In the genomic region with DNA sequence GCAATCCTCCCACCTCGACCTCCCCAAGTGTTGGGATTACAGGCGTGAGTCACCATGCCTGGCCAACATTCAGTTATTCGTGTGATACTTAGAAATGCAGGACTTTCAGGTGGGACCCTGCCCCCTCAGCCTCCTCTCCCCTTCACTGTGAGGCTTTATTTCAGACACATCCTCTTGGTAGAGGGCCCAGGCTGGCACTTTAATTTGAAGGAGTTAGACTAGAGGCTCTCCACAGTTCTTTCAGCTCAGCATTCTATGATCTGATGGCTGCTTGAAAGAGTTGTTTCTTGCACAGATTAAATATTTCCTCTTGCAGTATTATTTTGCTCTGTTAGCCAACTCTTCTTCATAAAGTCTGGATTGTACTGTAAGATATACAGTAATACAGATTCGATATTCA, we compare ENCODE assay signal across 23 cellular contexts. TPM values are rescaled to one million over a fixed set of nuclear protein-coding genes. Genes with fewer than 3 reads are reported as not detected.
DNase-seq lines count a peak whose midpoint lies in the region; ATAC-seq and TF ChIP-seq lines count a peak whose summit lies in the region.
"Had no signal": no experiment of that assay in that cellular context is flagged by ENCODE, and none has a peak within 500 bp of the region (broad histone marks: within the 10 kb centered on the region; RNA-seq: fewer than 3 reads in every experiment).

No MANE protein-coding gene starts in this region.

- H4K91ac ChIP-seq in mesenchymal stem cell (ENCODE audit: low read length): peak overlapping the region; percentile 83

- TF ChIP-seq CTCF in OCI-LY1 (IDR thresholded peaks at IDR 0.05; ENCODE audit: low read length): no peak
- TF ChIP-seq CTCF in left lung (IDR thresholded peaks at IDR 0.05): no peak

- H2BK12ac ChIP-seq in mesenchymal stem cell (ENCODE audit: low read length in 2 of 2): no peak overlapping the region

- H2BK120ac ChIP-seq in mesenchymal stem cell (ENCODE audit: low read depth, low read length): no peak overlapping the region

- H3K4me2 ChIP-seq in OCI-LY1 (ENCODE audit: low read length): no peak overlapping the region
- H3K4me2 ChIP-seq in mesenchymal stem cell (ENCODE audit: low read length, poor library complexity, severe bottlenecking): no peak overlapping the region
- H3K4me2 ChIP-seq: A549; BLaER1 treated with 17β-estradiol and CSF1 and Interleukin-3, amounts not matched to agents 10 nM and 100 nM had no signal

- H3K79me1 ChIP-seq in mesenchymal stem cell (replicated peaks; ENCODE audit: low read length, poor library complexity, severe bottlenecking): peaks cover 31% of the 10 kb centered on the region

- DNase-seq in left lung: no peak
- no peak for DNase-seq in mesenchymal stem cell
- DNase-seq in NCI-H2171 (lab: John Stamatoyannopoulos, UW): no peak
- no peak for DNase-seq in SKM-1 treated with dmso at 0.1 percent for 144 hours (lab: John Stamatoyannopoulos, UW; ENCODE audit: unreplicated experiment)
- DNase-seq in stimulated activated CD4-positive, alpha-beta T cell treated with anti-CD3 and anti-CD28 coated beads, Interleukin-4, amount 100 ng/mL, for 1 hour: no peak
- DNase-seq: 8988T; ACHN; AML-193; BE2C; CD4-positive, alpha-beta T cell; CD8-positive, alpha-beta memory T cell; DMS 273 treated with DMSO at 0.1 percent for 48 hours; DMS79; EL; GDM1; GM23248; H9 had no signal

- H3K9me3 ChIP-seq in OCI-LY1 (ENCODE audit: low read length): no peaks in the 10 kb centered on the region
- no peaks in the 10 kb centered on the region for H3K9me3 ChIP-seq in left lung
- no peaks in the 10 kb centered on the region for H3K9me3 ChIP-seq in mesenchymal stem cell (ENCODE audit: control insufficient read depth, low read length)
- H3K9me3 ChIP-seq: A549, BE2C had no signal

- ATAC-seq in left lung (peak; percentile 77), HG03565 (IDR thresholded peaks at IDR 0.05; ENCODE audit: unreplicated experiment) (no peak)
- ATAC-seq: A549, GM12878, HCT116 had no signal

- H3K27me3 ChIP-seq in OCI-LY1 (ENCODE audit: insufficient read depth, low read length): no peaks in the 10 kb centered on the region
- no peaks in the 10 kb centered on the region for H3K27me3 ChIP-seq in left lung
- H3K27me3 ChIP-seq in mesenchymal stem cell (ENCODE audit: control insufficient read depth in 1 of 2, insufficient read depth in 1 of 2, low read length in 2 of 2): no peaks in the 10 kb centered on the region
- H3K27me3 ChIP-seq: BE2C; BLaER1 treated with 17β-estradiol and CSF1 and Interleukin-3, amounts not matched to agents 10 nM and 100 nM had no signal

- no peak overlapping the region for H3K4ac ChIP-seq in mesenchymal stem cell (ENCODE audit: low read depth in 1 of 2, low read length in 2 of 2)

- H3K4me3 ChIP-seq in OCI-LY1 (ENCODE audit: low read depth, low read length, poor library complexity, severe bottlenecking) (no peak overlapping the region), left lung (no peak overlapping the region), mesenchymal stem cell (ENCODE audit: insufficient read depth in 1 of 2, low read depth in 1 of 2, low read length in 2 of 2) (no peak overlapping the region)
- H3K4me3 ChIP-seq: A549; BLaER1 treated with 17β-estradiol and CSF1 and Interleukin-3, amounts not matched to agents 10 nM and 100 nM; GM12878; GM23248 had no signal

- no peaks in the 10 kb centered on the region for H3K36me3 ChIP-seq in OCI-LY1 (ENCODE audit: insufficient read depth, low read length)
- H3K36me3 ChIP-seq in left lung: no peaks in the 10 kb centered on the region
- peaks cover 3% of the 10 kb centered on the region in 2 experiments for H3K36me3 ChIP-seq in mesenchymal stem cell (ENCODE audit: control insufficient read depth in 1 of 2, insufficient read depth in 2 of 2, low read depth in 1 of 2, low read length in 2 of 2)
- H3K36me3 ChIP-seq: BE2C; BLaER1 treated with 17β-estradiol and CSF1 and Interleukin-3, amounts not matched to agents 10 nM and 100 nM had no signal

- no peak overlapping the region for H4K8ac ChIP-seq in mesenchymal stem cell (ENCODE audit: low read length)

- H3F3A ChIP-seq in OCI-LY1 (ENCODE audit: insufficient read depth, low read length): no peaks in the 10 kb centered on the region

- H2BK5ac ChIP-seq in mesenchymal stem cell (ENCODE audit: low read depth, low read length, poor library complexity, severe bottlenecking): no peak overlapping the region

- H4K20me1 ChIP-seq in OCI-LY1 (ENCODE audit: insufficient read depth, low read length): no peaks in the 10 kb centered on the region
- H4K20me1 ChIP-seq: BLaER1 treated with 17β-estradiol and CSF1 and Interleukin-3, amounts not matched to agents 10 nM and 100 nM had no signal

- H3K79me2 ChIP-seq in OCI-LY1 (ENCODE audit: insufficient read depth, low read length): no peaks in the 10 kb centered on the region

- H3K27ac ChIP-seq in OCI-LY1 (ENCODE audit: low read depth, low read length, poor library complexity, severe bottlenecking) (peak overlapping the region; percentile 28), left lung (peak overlapping the region in 1 of 2 donors; percentile 34), mesenchymal stem cell (ENCODE audit: low read length, poor library complexity, severe bottlenecking) (no peak overlapping the region)
- H3K27ac ChIP-seq: A549; BLaER1 treated with 17β-estradiol and CSF1 and Interleukin-3, amounts not matched to agents 10 nM and 100 nM; GM23248 had no signal

- 88% methylated on average over 4 of the region's 4 CpGs for WGBS in mesenchymal stem cell

- peaks cover 53% of the 10 kb centered on the region for H3K4me1 ChIP-seq in OCI-LY1 (ENCODE audit: insufficient read depth, low read length, severe bottlenecking)
- H3K4me1 ChIP-seq in left lung: peaks cover 26 to 60% of the 10 kb centered on the region in 2 donors
- peaks cover 14% of the 10 kb centered on the region for H3K4me1 ChIP-seq in mesenchymal stem cell (ENCODE audit: control insufficient read depth, insufficient read depth, low read depth, low read length)
- H3K4me1 ChIP-seq: BE2C had no signal

- H2BK15ac ChIP-seq in mesenchymal stem cell (ENCODE audit: low read depth, poor library complexity, severe bottlenecking): no peak overlapping the region

- peak overlapping the region; percentile 50; the same call in 1 of the 2 replicates for H2AFZ ChIP-seq in OCI-LY1 (ENCODE audit: low read length)
- no peak overlapping the region for H2AFZ ChIP-seq in mesenchymal stem cell (ENCODE audit: low read depth, low read length)
- H2AFZ ChIP-seq: GM23248 had no signal

- intact Hi-C loops in left lung (cut with DNase I): no loop called here

- peak overlapping the region in 1 of 2 experiments; percentile 19 for H3K18ac ChIP-seq in mesenchymal stem cell (ENCODE audit: low read depth in 1 of 2, low read length in 2 of 2)

- H3K14ac ChIP-seq in mesenchymal stem cell (ENCODE audit: low read length in 2 of 2): no peak overlapping the region

- peak overlapping the region in 1 of 2 experiments; percentile 90 for H3K23ac ChIP-seq in mesenchymal stem cell (ENCODE audit: low read length in 2 of 2)

- H3K9ac ChIP-seq in OCI-LY1 (ENCODE audit: low read length) (no peak overlapping the region; the same call in 1 of the 2 replicates), mesenchymal stem cell (ENCODE audit: low read length) (no peak overlapping the region)
- H3K9ac ChIP-seq: BLaER1 treated with 17β-estradiol and CSF1 and Interleukin-3, amounts not matched to agents 10 nM and 100 nM; GM23248 had no signal

- no peak overlapping the region for H2AK5ac ChIP-seq in mesenchymal stem cell (ENCODE audit: low read length, severe bottlenecking)

- no peaks in the 10 kb centered on the region for H3K9me2 ChIP-seq in OCI-LY1 (ENCODE audit: low read depth, low read length)

RNA-seq across cellular contexts. Expression of a gene that starts 35.1 kb away (rescaled TPM):
- total RNA-seq in left lung: 10 to 100 TPM; 46.9 to 74.4 TPM
- polyA plus RNA-seq in mesenchymal stem cell (2013, experiment 1 of 2): 29.3 TPM
- 28.9 TPM for polyA plus RNA-seq in mesenchymal stem cell (2013, experiment 2 of 2)
- polyA plus RNA-seq: CD8-positive, alpha-beta memory T cell had no signal
